In the genomic region with DNA sequence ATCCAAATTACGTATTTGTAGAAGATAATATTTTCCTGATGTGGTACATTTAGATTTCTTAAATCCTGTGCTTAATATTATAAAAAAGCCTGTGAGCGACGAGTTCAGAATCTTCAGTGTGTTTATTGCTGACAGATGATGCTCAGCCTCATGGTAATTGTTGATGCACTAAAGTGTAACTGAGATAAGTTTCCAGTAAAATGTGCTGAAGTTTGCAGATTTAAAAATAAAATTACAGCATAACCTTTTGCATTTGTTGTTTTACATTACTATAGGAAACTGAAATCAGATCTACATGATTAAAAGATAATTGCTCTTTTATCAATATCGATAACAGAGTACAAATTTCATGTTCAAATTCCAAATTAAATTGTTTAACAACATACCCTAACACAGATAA, we compare ENCODE assay signal across 1 cellular context.
TF ChIP-seq lines count a peak whose summit lies in the region.

No MANE protein-coding gene starts in this region.

TF ChIP-seq in HepG2, 621 proteins besides CTCF, POLR2A, EP300 and RAD21 (continued from another document):
- TF ChIP-seq, protein P1, sequence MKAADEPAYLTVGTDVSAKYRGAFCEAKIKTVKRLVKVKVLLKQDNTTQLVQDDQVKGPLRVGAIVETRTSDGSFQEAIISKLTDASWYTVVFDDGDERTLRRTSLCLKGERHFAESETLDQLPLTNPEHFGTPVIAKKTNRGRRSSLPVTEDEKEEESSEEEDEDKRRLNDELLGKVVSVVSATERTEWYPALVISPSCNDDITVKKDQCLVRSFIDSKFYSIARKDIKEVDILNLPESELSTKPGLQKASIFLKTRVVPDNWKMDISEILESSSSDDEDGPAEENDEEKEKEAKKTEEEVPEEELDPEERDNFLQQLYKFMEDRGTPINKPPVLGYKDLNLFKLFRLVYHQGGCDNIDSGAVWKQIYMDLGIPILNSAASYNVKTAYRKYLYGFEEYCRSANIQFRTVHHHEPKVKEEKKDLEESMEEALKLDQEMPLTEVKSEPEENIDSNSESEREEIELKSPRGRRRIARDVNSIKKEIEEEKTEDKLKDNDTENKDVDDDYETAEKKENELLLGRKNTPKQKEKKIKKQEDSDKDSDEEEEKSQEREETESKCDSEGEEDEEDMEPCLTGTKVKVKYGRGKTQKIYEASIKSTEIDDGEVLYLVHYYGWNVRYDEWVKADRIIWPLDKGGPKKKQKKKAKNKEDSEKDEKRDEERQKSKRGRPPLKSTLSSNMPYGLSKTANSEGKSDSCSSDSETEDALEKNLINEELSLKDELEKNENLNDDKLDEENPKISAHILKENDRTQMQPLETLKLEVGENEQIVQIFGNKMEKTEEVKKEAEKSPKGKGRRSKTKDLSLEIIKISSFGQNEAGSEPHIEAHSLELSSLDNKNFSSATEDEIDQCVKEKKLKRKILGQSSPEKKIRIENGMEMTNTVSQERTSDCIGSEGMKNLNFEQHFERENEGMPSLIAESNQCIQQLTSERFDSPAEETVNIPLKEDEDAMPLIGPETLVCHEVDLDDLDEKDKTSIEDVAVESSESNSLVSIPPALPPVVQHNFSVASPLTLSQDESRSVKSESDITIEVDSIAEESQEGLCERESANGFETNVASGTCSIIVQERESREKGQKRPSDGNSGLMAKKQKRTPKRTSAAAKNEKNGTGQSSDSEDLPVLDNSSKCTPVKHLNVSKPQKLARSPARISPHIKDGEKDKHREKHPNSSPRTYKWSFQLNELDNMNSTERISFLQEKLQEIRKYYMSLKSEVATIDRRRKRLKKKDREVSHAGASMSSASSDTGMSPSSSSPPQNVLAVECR (CRISPR knock-in tag; IDR thresholded peaks at IDR 0.05; ENCODE audit: borderline replicate concordance) = no peak
- TF ChIP-seq MAFG (CRISPR knock-in tag; IDR thresholded peaks at IDR 0.05) (no peak), KLF11 (CRISPR knock-in tag; IDR thresholded peaks at IDR 0.05) (no peak), ARHGAP35 (CRISPR knock-in tag; IDR thresholded peaks at IDR 0.05; ENCODE audit: borderline replicate concordance) (no peak)
- TF ChIP-seq, protein P2, sequence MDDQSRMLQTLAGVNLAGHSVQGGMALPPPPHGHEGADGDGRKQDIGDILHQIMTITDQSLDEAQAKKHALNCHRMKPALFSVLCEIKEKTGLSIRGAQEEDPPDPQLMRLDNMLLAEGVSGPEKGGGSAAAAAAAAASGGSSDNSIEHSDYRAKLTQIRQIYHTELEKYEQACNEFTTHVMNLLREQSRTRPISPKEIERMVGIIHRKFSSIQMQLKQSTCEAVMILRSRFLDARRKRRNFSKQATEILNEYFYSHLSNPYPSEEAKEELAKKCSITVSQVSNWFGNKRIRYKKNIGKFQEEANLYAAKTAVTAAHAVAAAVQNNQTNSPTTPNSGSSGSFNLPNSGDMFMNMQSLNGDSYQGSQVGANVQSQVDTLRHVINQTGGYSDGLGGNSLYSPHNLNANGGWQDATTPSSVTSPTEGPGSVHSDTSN (CRISPR knock-in tag; IDR thresholded peaks at IDR 0.05; ENCODE audit: borderline replicate concordance) = no peak
- TF ChIP-seq, protein P3, sequence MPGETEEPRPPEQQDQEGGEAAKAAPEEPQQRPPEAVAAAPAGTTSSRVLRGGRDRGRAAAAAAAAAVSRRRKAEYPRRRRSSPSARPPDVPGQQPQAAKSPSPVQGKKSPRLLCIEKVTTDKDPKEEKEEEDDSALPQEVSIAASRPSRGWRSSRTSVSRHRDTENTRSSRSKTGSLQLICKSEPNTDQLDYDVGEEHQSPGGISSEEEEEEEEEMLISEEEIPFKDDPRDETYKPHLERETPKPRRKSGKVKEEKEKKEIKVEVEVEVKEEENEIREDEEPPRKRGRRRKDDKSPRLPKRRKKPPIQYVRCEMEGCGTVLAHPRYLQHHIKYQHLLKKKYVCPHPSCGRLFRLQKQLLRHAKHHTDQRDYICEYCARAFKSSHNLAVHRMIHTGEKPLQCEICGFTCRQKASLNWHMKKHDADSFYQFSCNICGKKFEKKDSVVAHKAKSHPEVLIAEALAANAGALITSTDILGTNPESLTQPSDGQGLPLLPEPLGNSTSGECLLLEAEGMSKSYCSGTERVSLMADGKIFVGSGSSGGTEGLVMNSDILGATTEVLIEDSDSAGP (CRISPR knock-in tag; IDR thresholded peaks at IDR 0.05; ENCODE audit: borderline replicate concordance) = no peak
